8 cellular contexts compared by ENCODE assay signal in the genomic region with DNA sequence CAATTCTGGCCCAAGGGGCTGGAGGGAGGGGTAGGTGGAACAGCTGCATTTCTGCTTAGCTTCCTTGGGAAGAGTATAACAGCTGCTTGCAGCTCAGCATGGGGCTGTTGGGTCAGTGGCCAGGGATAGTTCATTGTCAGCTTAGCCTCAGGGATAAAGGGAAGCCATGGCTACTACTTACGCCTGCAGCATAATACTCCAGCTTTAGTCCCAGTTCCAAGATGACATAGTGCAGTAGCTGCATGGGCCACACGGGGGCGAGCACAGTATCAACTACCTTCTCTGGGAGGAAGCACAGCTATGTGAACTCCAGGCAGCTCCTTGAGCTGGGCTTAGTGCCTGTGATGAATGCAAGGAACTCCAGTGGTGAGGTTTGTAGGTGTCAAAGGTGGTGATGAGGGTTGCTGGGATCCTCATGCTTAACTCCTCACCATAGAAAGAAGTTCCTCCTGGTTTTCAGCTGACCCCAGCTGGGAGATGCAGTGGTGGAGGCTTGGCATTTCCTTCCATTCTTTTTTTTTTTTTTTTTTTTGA. TPM values are rescaled to one million over a fixed set of nuclear protein-coding genes. Genes with fewer than 3 reads are reported as not detected.
DNase-seq lines count a peak whose midpoint lies in the region; ATAC-seq and TF ChIP-seq lines count a peak whose summit lies in the region.

No MANE protein-coding gene starts in this region.

- H3K36me3 ChIP-seq in fibroblast of lung (ENCODE audit: control insufficient read depth, insufficient read depth, low read length): no peaks in the 10 kb centered on the region

- DNase-seq in Calu3: peak; percentile 89
- DNase-seq in OCI-M1 (lab: John Stamatoyannopoulos, UW): peak; percentile 86
- peak; percentile 63 for DNase-seq in activated T-cell treated with anti-CD3 and anti-CD28 coated beads for 4 hours
- peak; percentile 65 to 84 for DNase-seq in fibroblast of lung (ENCODE audit: low read depth in 2 of 2)
- peak; percentile 77 for DNase-seq in neural crest cell (ENCODE audit: low read depth, low spot score)
- peak in 32 of 49 donors; percentile 3 to 69 (median 43) for DNase-seq in substantia nigra (lab: John Stamatoyannopoulos, UW)

- peaks cover 7% of the 10 kb centered on the region for H3K9me3 Mint-ChIP-seq in Calu3 (ENCODE audit: low read depth, unreplicated experiment)
- peaks cover 24% of the 10 kb centered on the region for H3K9me3 Mint-ChIP-seq in neural crest cell

- H3K4me3 ChIP-seq in fibroblast of lung (replicated peaks in 1 of 4; ENCODE audit: control extremely low read depth in 1 of 4, insufficient read depth in 1 of 4, low read depth in 3 of 4, low read length in 4 of 4): no peak overlapping the region

- no peak overlapping the region for H3K4me2 ChIP-seq in fibroblast of lung (ENCODE audit: extremely low read depth, insufficient read depth, low read length)

- TF ChIP-seq CTCF in Calu3 (IDR thresholded peaks at IDR 0.05; ENCODE audit: unreplicated experiment): peak; percentile 91
- peak; percentile 72 to 92 for TF ChIP-seq CTCF in fibroblast of lung (conservative IDR thresholded peaks at IDR 0.05 in 1 of 2, IDR thresholded peaks at IDR 0.05 in 1 of 2; ENCODE audit: low read depth in 1 of 2, low read length in 2 of 2)
- peak; percentile 78 for TF ChIP-seq CTCF in neural crest cell (conservative IDR thresholded peaks at IDR 0.05)

- H3K4me3 Mint-ChIP-seq in Calu3 (ENCODE audit: low read depth, unreplicated experiment): no peak overlapping the region
- no peak overlapping the region for H3K4me3 Mint-ChIP-seq in neural crest cell

- H3K36me3 Mint-ChIP-seq in Calu3 (ENCODE audit: insufficient read depth, unreplicated experiment): no peaks in the 10 kb centered on the region
- H3K36me3 Mint-ChIP-seq in neural crest cell (ENCODE audit: low read depth): peaks cover 14% of the 10 kb centered on the region

- H2AFZ ChIP-seq in fibroblast of lung (ENCODE audit: low read length): no peak overlapping the region

- no peaks in the 10 kb centered on the region for H3K27me3 ChIP-seq in fibroblast of lung (ENCODE audit: control insufficient read depth, insufficient read depth, low read length)

- no peaks in the 10 kb centered on the region for H3K79me2 ChIP-seq in fibroblast of lung (ENCODE audit: control insufficient read depth, insufficient read depth, low read length)

- H3K9me3 ChIP-seq in fibroblast of lung (ENCODE audit: control insufficient read depth, insufficient read depth, low read depth, low read length): no peaks in the 10 kb centered on the region

- BruUV-seq in Calu3 (replicated peaks; lab: Mats Ljungman, UMichigan): no TSS peak

- H3K27ac Mint-ChIP-seq in Calu3 (ENCODE audit: unreplicated experiment): no peak overlapping the region
- H3K27ac Mint-ChIP-seq in neural crest cell (ENCODE audit: unreplicated experiment): no peak overlapping the region

- H3K27me3 Mint-ChIP-seq in Calu3 (ENCODE audit: unreplicated experiment) (no peaks in the 10 kb centered on the region), neural crest cell (ENCODE audit: low read depth) (no peaks in the 10 kb centered on the region)

- CTCF ChIA-PET in Calu3 (lab: Charles Lee): interaction anchor here (0.7 to 2.2 kb wide), 17 partner anchors 11 to 626 kb away, joined by 3 to 31 read pairs (median 6); partner anchors contain the start of genes HS1BP3 and RHOB

- ATAC-seq in GM19395 (IDR thresholded peaks at IDR 0.05; ENCODE audit: unreplicated experiment) (peak; percentile 100), HG03439 (IDR thresholded peaks at IDR 0.05; ENCODE audit: unreplicated experiment) (peak; percentile 99)

- H3K4me1 Mint-ChIP-seq in Calu3 (ENCODE audit: low read depth, unreplicated experiment) (no peaks in the 10 kb centered on the region), neural crest cell (peaks cover 4% of the 10 kb centered on the region)

- no peak overlapping the region for H3K27ac ChIP-seq in fibroblast of lung (ENCODE audit: insufficient read depth, low read length)
- no peak overlapping the region for H3K27ac ChIP-seq in substantia nigra (ENCODE audit: low read depth, low read length, poor library complexity, severe bottlenecking)

- H4K20me1 ChIP-seq in fibroblast of lung (ENCODE audit: control insufficient read depth, extremely low read depth, insufficient read depth, low read length): no peaks in the 10 kb centered on the region

- intact Hi-C loops in Calu3 (cut with micrococcal nuclease; ENCODE audit: unreplicated experiment): loop anchor here (1.0 to 10.0 kb wide), 3 partner anchors 27 to 333 kb away; no protein-coding TSS in a partner anchor

- no peaks in the 10 kb centered on the region for H3K4me1 ChIP-seq in fibroblast of lung (ENCODE audit: control insufficient read depth, extremely low read depth, insufficient read depth, low read length)

- H3K9ac ChIP-seq in fibroblast of lung (ENCODE audit: insufficient read depth, low read length): no peak overlapping the region

RNA-seq across cellular contexts. Expression of gene RHOB, which starts 35.4 kb away (rescaled TPM):
- 143 and 147 TPM in 2 replicates for total RNA-seq in Calu3 (2022)
- total RNA-seq in fibroblast of lung: 85.3 and 171 TPM in 2 replicates
- polyA plus RNA-seq in fibroblast of lung: 107 and 113 TPM in 2 replicates
- 110 and 123 TPM in 2 replicates for polyA plus RNA-seq in fibroblast of lung (2012)
- polyA minus RNA-seq in fibroblast of lung (ENCODE audit: low replicate concordance): 19.5 and 39.4 TPM in 2 replicates
- 146 and 150 TPM in 2 replicates for total RNA-seq in neural crest cell
